In the genomic region with DNA sequence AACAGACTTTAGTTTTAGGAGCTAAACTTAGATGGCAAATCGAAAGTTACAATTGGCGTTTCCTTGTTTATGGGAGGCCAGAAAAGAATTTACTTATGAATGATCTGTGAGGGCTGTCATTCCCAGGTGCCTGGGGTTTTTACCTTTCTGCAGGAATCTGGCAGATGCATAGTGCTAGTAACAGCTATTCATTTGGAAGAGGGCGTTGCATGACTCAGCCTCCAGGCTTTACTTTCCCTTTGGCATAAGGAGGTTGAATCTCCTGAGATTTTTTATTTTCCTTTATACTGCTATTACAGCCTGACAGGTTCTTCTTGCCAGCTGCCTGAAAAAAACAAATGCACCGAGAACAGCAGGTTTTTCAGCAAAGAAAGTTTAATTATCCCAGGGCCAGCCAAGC, we compare ENCODE assay signal across 1 cellular context.
TF ChIP-seq lines count a peak whose summit lies in the region.

No MANE protein-coding gene starts in this region.

TF ChIP-seq in WTC11, 78 proteins besides CTCF, POLR2A, EP300 and RAD21:
- TF ChIP-seq ZBTB21 (CRISPR knock-in tag; IDR thresholded peaks at IDR 0.05; ENCODE audit: borderline replicate concordance) (no peak), FOXK1 (CRISPR knock-in tag; IDR thresholded peaks at IDR 0.05) (no peak), ESRRA (CRISPR knock-in tag; IDR thresholded peaks at IDR 0.05; ENCODE audit: borderline replicate concordance) (no peak)
